9 cellular contexts compared by ENCODE assay signal in the genomic region with DNA sequence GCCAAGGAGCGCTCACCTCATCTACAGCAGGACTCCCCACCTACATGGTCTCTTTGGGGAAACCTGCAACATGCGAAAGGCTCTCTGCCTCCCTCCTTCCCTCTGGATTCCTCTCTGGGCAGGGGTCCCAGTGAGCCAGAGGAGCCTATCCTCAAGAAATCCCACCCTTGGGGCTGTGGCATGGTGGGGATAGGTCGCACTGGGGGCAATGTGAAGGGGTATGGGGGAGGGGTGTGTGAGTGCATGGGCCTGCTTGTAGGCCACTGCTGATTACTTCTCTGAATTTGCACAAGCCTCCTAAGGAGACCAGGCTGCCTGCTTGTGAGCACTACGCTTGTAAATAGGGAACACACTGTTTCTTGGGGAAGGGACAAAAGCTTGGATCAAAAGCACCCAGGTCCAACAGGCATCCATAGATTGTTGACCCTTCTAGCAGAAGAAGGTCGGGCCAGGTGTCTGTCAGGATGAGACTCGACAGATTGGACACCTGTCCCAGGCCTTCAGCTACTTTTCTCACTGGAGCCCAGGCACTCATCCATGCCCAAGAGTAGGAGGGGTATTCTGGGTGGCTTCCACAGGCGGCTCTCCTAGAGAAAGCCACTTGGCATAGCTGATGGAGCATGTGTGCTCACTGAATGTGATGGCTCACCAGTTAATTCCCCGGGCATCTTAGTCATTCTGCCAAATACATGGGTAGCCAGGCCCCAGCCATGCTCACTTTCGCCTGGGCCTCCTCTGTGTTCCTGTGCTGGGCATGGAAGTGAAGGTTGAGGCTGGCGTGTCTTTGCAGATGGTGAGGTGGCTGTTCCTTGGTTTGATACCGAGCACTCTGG.
A peak's percentile ranks its signal among the peaks of the same experiment; 100 is the strongest.
DNase-seq lines count a peak whose midpoint lies in the region; ATAC-seq, FAIRE-seq and TF ChIP-seq lines count a peak whose summit lies in the region.
"Had no signal": no experiment of that assay in that cellular context is flagged by ENCODE, and none has a peak within 500 bp of the region (broad histone marks: within the 10 kb centered on the region; RNA-seq: fewer than 3 reads in every experiment).

No MANE protein-coding gene starts in this region.

- POLR2A ChIA-PET in GM12878 (lab: Charles Lee) (no interaction called here), PC-9 (lab: Charles Lee; ENCODE audit: unreplicated experiment) (no interaction called here)

- H3K27me3 ChIP-seq in right atrium auricular region = no peaks in the 10 kb centered on the region
- H3K27me3 ChIP-seq in GM12878 (replicated peaks in 1 of 2; ENCODE audit: control insufficient read depth in 2 of 2, insufficient read depth in 2 of 2, low read length in 1 of 2) = no peaks in the 10 kb centered on the region
- no peaks in the 10 kb centered on the region for H3K27me3 ChIP-seq in uterus
- no peaks in the 10 kb centered on the region for H3K27me3 ChIP-seq in PC-9 (ENCODE audit: insufficient read depth, low read depth)

- TF ChIP-seq EP300 in GM12878 (IDR thresholded peaks at IDR 0.05; ENCODE audit: borderline replicate concordance in 1 of 2, control insufficient read depth in 1 of 2, low read depth in 2 of 2, low read length in 2 of 2) = no peak

- H3K27ac ChIP-seq in right atrium auricular region = peak overlapping the region in 1 of 2 donors; percentile 79
- H3K27ac ChIP-seq in GM12878 (ENCODE audit: control insufficient read depth, insufficient read depth) = peak overlapping the region; percentile 84; the same call in 1 of the 2 replicates
- H3K27ac ChIP-seq in uterus = peak overlapping the region; percentile 51 to 87
- H3K27ac ChIP-seq in PC-9 = no peak overlapping the region

- H3K36me3 ChIP-seq in right atrium auricular region (no peaks in the 10 kb centered on the region), GM12878 (ENCODE audit: control insufficient read depth in 2 of 2, insufficient read depth in 2 of 2, low read length in 1 of 2) (no peaks in the 10 kb centered on the region; a peak in 2 of 4 replicates), uterus (no peaks in the 10 kb centered on the region), PC-9 (ENCODE audit: low read depth) (no peaks in the 10 kb centered on the region)

- intact Hi-C loops in left ventricle myocardium superior (cut with micrococcal nuclease) (no loop called here), GM12878 (cut with micrococcal nuclease; ENCODE audit: unreplicated experiment) (loop anchor here (1.0 to 10.0 kb wide), 7 partner anchors 174 to 1223 kb away; a partner anchor contains a TSS), uterus (cut with DNase I; ENCODE audit: low total_unique reads) (no loop called here), PC-9 (cut with micrococcal nuclease; ENCODE audit: unreplicated experiment) (no loop called here)

- H3K79me2 ChIP-seq in GM12878 (ENCODE audit: control insufficient read depth, insufficient read depth, low read length) (no peaks in the 10 kb centered on the region), PC-9 (ENCODE audit: low read depth) (no peaks in the 10 kb centered on the region)

- TF ChIP-seq CTCF in right atrium auricular region (IDR thresholded peaks at IDR 0.05) = no peak
- TF ChIP-seq CTCF in GM12878 (IDR thresholded peaks at IDR 0.05 in 2 of 3, conservative IDR thresholded peaks at IDR 0.05 in 1 of 3; ENCODE audit: control insufficient read depth in 2 of 3, extremely low read depth in 1 of 3, insufficient read depth in 1 of 3, low read depth in 3 of 3, low read length in 3 of 3) = no peak
- TF ChIP-seq CTCF in uterus (IDR thresholded peaks at IDR 0.05) = no peak
- TF ChIP-seq CTCF in PC-9 (conservative IDR thresholded peaks at IDR 0.05) = no peak

- SMC1A ChIA-PET in GM12878 (lab: Charles Lee; ENCODE audit: uncharacterized antibody, unreplicated experiment) = interaction anchor here (0.7 to 1.5 kb wide), 5 partner anchors 18 to 651 kb away, joined by 3 to 7 read pairs (median 3); no protein-coding TSS in a partner anchor

- in situ Hi-C loops in GM12878 (cut with MboI) = loop anchor here (25.0 kb wide), 7 partner anchors 483 to 1583 kb away; a partner anchor contains a TSS

- no peaks in the 10 kb centered on the region for H3F3A ChIP-seq in PC-9 (ENCODE audit: insufficient read depth, low read depth)

- RAD21 ChIA-PET in GM12878 (lab: Charles Lee; ENCODE audit: unreplicated experiment) = interaction anchor here (2.0 to 3.1 kb wide), 2 partner anchors 39 to 174 kb away, joined by 13 to 21 read pairs; no protein-coding TSS in a partner anchor

- no peak for FAIRE-seq in GM12878 (lab: Jason Lieb, UNC)

- H3K9me3 ChIP-seq in right atrium auricular region = no peaks in the 10 kb centered on the region
- H3K9me3 ChIP-seq in GM12878 (replicated peaks; ENCODE audit: control insufficient read depth, insufficient read depth, low read length) = no peaks in the 10 kb centered on the region
- no peaks in the 10 kb centered on the region for H3K9me3 ChIP-seq in uterus
- H3K9me3 ChIP-seq in PC-9 (ENCODE audit: insufficient read depth, low read depth) = no peaks in the 10 kb centered on the region

- DNase-seq in right atrium auricular region (ENCODE audit: low spot score) = peak; percentile 55
- no peak for DNase-seq in left ventricle myocardium superior
- DNase-seq in GM12878 (ENCODE audit: low read depth, low spot score) = no peak
- DNase-seq in midbrain (lab: John Stamatoyannopoulos, UW) = peak; percentile 32
- DNase-seq in uterus = no peak
- DNase-seq in PC-9 = no peak
- no peak for DNase-seq in effector CD8-positive, alpha-beta T cell (lab: John Stamatoyannopoulos, UW)
- DNase-seq: COR-L47 had no signal

- BruUV-seq in GM12878 (replicated peaks; lab: Mats Ljungman, UMichigan) (no TSS peak), PC-9 (replicated peaks; lab: Mats Ljungman, UMichigan) (no TSS peak)

- no peaks in the 10 kb centered on the region for H4K20me1 ChIP-seq in GM12878 (ENCODE audit: control insufficient read depth, insufficient read depth)
- H4K20me1 ChIP-seq in PC-9 (ENCODE audit: insufficient read depth) = no peaks in the 10 kb centered on the region

- 73% methylated on average over 11 of the region's 11 CpGs for WGBS in GM12878 (ENCODE audit: insufficient coverage, insufficient replicate concordance, low lambda C conversion rate, missing lambda C conversion rate)

- no peak for TF ChIP-seq RAD21 in GM12878 (IDR thresholded peaks at IDR 0.05; ENCODE audit: insufficient read depth, low read depth, low read length)

- TF ChIP-seq POLR2A in GM12878 (IDR thresholded peaks at IDR 0.05; ENCODE audit: low read depth, low read length) = no peak
- no peak for TF ChIP-seq POLR2A in uterus (IDR thresholded peaks at IDR 0.05)

- H3K4me3 ChIP-seq in right atrium auricular region = no peak overlapping the region
- no peak overlapping the region for H3K4me3 ChIP-seq in GM12878
- no peak overlapping the region for H3K4me3 ChIP-seq in uterus
- no peak overlapping the region for H3K4me3 ChIP-seq in PC-9

- H2AFZ ChIP-seq in GM12878 (ENCODE audit: control insufficient read depth, low read depth, low read length) (no peak overlapping the region; the same call in 1 of the 2 replicates), PC-9 (no peak overlapping the region)

- ATAC-seq in left ventricle myocardium superior (no peak), GM12878 (no peak), HG02884 (IDR thresholded peaks at IDR 0.05; ENCODE audit: unreplicated experiment) (no peak)

- H3K9ac ChIP-seq in GM12878 (ENCODE audit: control insufficient read depth, insufficient read depth, low read length) = no peak overlapping the region

- no peaks in the 10 kb centered on the region for H3K9me2 ChIP-seq in PC-9 (ENCODE audit: insufficient read depth)

- peaks cover 0 to under 1% of the 10 kb centered on the region in 2 donors for H3K4me1 ChIP-seq in right atrium auricular region
- H3K4me1 ChIP-seq in GM12878 (ENCODE audit: control insufficient read depth, insufficient read depth, low read length) = peaks cover 20% of the 10 kb centered on the region
- H3K4me1 ChIP-seq in uterus = peaks cover 0 to 4% of the 10 kb centered on the region in 2 donors
- H3K4me1 ChIP-seq in PC-9 (replicated peaks; ENCODE audit: insufficient read depth) = no peaks in the 10 kb centered on the region

- H3K4me2 ChIP-seq in GM12878 (ENCODE audit: control insufficient read depth, insufficient read depth) = no peak overlapping the region; the same call in 1 of the 2 replicates
- H3K4me2 ChIP-seq in PC-9 = no peak overlapping the region

- CTCF ChIA-PET in GM12878 (lab: Yijun Ruan, JAX) (interaction anchor here (0.7 to 3.3 kb wide), 9 partner anchors 10 to 651 kb away, joined by 3 to 25 read pairs (median 4); no protein-coding TSS in a partner anchor), PC-9 (lab: Charles Lee) (no interaction called here)

TF ChIP-seq in GM12878, 131 proteins besides CTCF, POLR2A, EP300 and RAD21 (continues in another document):
- TF ChIP-seq SMAD1 (IDR thresholded peaks at IDR 0.05; ENCODE audit: low read depth, partially characterized antibody) = no peak
- TF ChIP-seq, protein P1, sequence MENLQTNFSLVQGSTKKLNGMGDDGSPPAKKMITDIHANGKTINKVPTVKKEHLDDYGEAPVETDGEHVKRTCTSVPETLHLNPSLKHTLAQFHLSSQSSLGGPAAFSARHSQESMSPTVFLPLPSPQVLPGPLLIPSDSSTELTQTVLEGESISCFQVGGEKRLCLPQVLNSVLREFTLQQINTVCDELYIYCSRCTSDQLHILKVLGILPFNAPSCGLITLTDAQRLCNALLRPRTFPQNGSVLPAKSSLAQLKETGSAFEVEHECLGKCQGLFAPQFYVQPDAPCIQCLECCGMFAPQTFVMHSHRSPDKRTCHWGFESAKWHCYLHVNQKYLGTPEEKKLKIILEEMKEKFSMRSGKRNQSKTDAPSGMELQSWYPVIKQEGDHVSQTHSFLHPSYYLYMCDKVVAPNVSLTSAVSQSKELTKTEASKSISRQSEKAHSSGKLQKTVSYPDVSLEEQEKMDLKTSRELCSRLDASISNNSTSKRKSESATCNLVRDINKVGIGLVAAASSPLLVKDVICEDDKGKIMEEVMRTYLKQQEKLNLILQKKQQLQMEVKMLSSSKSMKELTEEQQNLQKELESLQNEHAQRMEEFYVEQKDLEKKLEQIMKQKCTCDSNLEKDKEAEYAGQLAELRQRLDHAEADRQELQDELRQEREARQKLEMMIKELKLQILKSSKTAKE (IDR thresholded peaks at IDR 0.05; ENCODE audit: low read depth, poor library complexity, severe bottlenecking) = no peak
- TF ChIP-seq YBX1 (IDR thresholded peaks at IDR 0.05) = no peak
- TF ChIP-seq, protein P2, sequence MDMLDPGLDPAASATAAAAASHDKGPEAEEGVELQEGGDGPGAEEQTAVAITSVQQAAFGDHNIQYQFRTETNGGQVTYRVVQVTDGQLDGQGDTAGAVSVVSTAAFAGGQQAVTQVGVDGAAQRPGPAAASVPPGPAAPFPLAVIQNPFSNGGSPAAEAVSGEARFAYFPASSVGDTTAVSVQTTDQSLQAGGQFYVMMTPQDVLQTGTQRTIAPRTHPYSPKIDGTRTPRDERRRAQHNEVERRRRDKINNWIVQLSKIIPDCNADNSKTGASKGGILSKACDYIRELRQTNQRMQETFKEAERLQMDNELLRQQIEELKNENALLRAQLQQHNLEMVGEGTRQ (IDR thresholded peaks at IDR 0.05; ENCODE audit: borderline replicate concordance, low read depth, low read length) = no peak
- TF ChIP-seq SUPT20H (IDR thresholded peaks at IDR 0.05; ENCODE audit: borderline replicate concordance, control insufficient read depth, low read depth, low read length) = no peak
- no peak for TF ChIP-seq YY1 (IDR thresholded peaks at IDR 0.05; ENCODE audit: low read depth, low read length)
- no peak for TF ChIP-seq SP1 (IDR thresholded peaks at IDR 0.05; ENCODE audit: low read depth, low read length)

Comparison
In these comparisons a context has a peak if more than half of its experiments do, and no peak if none do; other contexts are left out.
1. DNase-seq: peak in right atrium auricular region (single experiment) and midbrain (single experiment); none in left ventricle myocardium superior (single experiment), GM12878 (single experiment), uterus (0 of 2), PC-9 (0 of 2) and effector CD8-positive, alpha-beta T cell (single experiment).